In the genomic region with DNA sequence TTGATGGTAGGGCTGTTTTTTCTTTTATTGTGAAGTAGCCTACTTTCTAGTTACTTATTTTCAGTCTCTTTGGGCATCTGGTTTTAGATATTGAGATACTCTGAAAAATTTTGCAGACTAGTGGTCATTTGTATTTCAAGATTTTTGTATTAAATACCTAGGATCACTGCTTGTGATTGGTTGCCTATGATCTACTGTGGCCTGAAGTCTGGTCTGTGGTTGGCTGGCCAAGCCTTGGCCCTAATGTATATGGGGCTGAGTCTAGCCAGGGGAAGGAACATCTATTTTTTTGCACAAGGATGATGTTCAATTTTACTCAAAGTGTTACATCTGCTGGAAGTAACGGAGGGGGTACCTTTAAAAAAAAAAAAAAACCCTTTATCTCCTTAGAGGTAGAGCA, we compare ENCODE assay signal across 14 cellular contexts. TPM values are rescaled to one million over a fixed set of nuclear protein-coding genes. Genes with fewer than 3 reads are reported as not detected.
"Had no signal": no experiment of that assay in that cellular context is flagged by ENCODE, and none has a peak within 500 bp of the region (broad histone marks: within the 10 kb centered on the region; RNA-seq: fewer than 3 reads in every experiment).

No MANE protein-coding gene starts in this region.

RNA-seq across cellular contexts. Expression of a gene that starts 38.0 kb away (rescaled TPM):
- total RNA-seq: activated B cell treated with CpG ODN at 0.5 μM for 24 hours; activated CD4-positive, alpha-beta memory T cell treated with anti-CD3 and anti-CD28 coated beads for 36 hours; activated CD4-positive, alpha-beta memory T cell treated with anti-CD3 and anti-CD28 coated beads, Interleukin-2, amount 10 ng/mL, durations not matched to agents 7 days and 5 days; activated CD4-positive, alpha-beta T cell treated with anti-CD3 and anti-CD28 coated beads for 36 hours; activated CD4-positive, alpha-beta T cell treated with anti-CD3 and anti-CD28 coated beads, Interleukin-2, amount 10 ng/mL, durations not matched to agents 24 days and 14 days; activated CD4-positive, alpha-beta T cell treated with anti-CD3 and anti-CD28 coated beads, Interleukin-2, amount 10 ng/mL, durations not matched to agents 7 days and 5 days; activated CD8-positive, alpha-beta memory T cell treated with anti-CD3 and anti-CD28 coated beads for 36 hours; activated CD8-positive, alpha-beta memory T cell treated with anti-CD3 and anti-CD28 coated beads, Interleukin-2, amount 10 ng/mL, durations not matched to agents 7 days and 5 days; activated CD8-positive, alpha-beta T cell treated with anti-CD3 and anti-CD28 coated beads for 36 hours; activated CD8-positive, alpha-beta T cell treated with anti-CD3 and anti-CD28 coated beads, Interleukin-2, amount 10 ng/mL, durations not matched to agents 7 days and 5 days; T-helper 1 cell treated with Interleukin-12 subunit alpha and Interleukin-12 subunit beta and Interleukin-4 antibody, amounts not matched to agents 30 ng/mL and 1 ng/mL, for 36 hours; T-helper 17 cell; T-helper 2 cell treated with Interferon-gamma antibody and Interleukin-4, amounts not matched to agents 100 ng/mL and 5 ng/mL, for 36 hours; WTC11 had no signal
